In genomic region chr10:6163364-6164270, GRCh38 we compare ENCODE assay signal across 1 cellular context.
TF ChIP-seq lines count a peak whose summit lies in the region.

No MANE protein-coding gene starts in this region.

TF ChIP-seq in IMR-90, 13 proteins besides CTCF, POLR2A, EP300 and RAD21 (continued from another document):
- TF ChIP-seq RCOR1 (IDR thresholded peaks at IDR 0.05; ENCODE audit: insufficient replicate concordance, low read length) (peak; percentile 63), MXI1 (IDR thresholded peaks at IDR 0.05; ENCODE audit: borderline replicate concordance, low read depth, low read length) (peak; percentile 96), MAFK (IDR thresholded peaks at IDR 0.05; ENCODE audit: low read depth, low read length) (no peak)
